Comparison of ENCODE assay signal across 23 cellular contexts in genomic region chr1:223250632-223251015, GRCh38.
A peak's percentile ranks its signal among the peaks of the same experiment; 100 is the strongest.
DNase-seq lines count a peak whose midpoint lies in the region; ATAC-seq and TF ChIP-seq lines count a peak whose summit lies in the region.
"Had no signal": no experiment of that assay in that cellular context is flagged by ENCODE, and none has a peak within 500 bp of the region (broad histone marks: within the 10 kb centered on the region; RNA-seq: fewer than 3 reads in every experiment).

No MANE protein-coding gene starts in this region.

- TF ChIP-seq POLR2A in esophagus squamous epithelium (IDR thresholded peaks at IDR 0.05): no peak
- no peak for TF ChIP-seq POLR2A in tibial nerve (IDR thresholded peaks at IDR 0.05)

- TF ChIP-seq CTCF in PC-9 (conservative IDR thresholded peaks at IDR 0.05) (no peak), esophagus squamous epithelium (IDR thresholded peaks at IDR 0.05) (no peak), psoas muscle (IDR thresholded peaks at IDR 0.05) (no peak), tibial nerve (IDR thresholded peaks at IDR 0.05) (no peak)

- no TSS peak for BruUV-seq in PC-9 (replicated peaks; lab: Mats Ljungman, UMichigan)

- no peaks in the 10 kb centered on the region for H3F3A ChIP-seq in PC-9 (ENCODE audit: insufficient read depth, low read depth)

- H3K9me3 Mint-ChIP-seq in CD4-positive, CD25-positive, alpha-beta regulatory T cell: no peaks in the 10 kb centered on the region
- H3K9me3 Mint-ChIP-seq: CD4-positive, alpha-beta memory T cell had no signal

- intact Hi-C loops in PC-9 (cut with micrococcal nuclease; ENCODE audit: unreplicated experiment): no loop called here
- intact Hi-C loops in esophagus squamous epithelium (cut with DNase I): no loop called here
- intact Hi-C loops in psoas muscle (cut with DNase I): no loop called here

- H4K20me1 ChIP-seq in PC-9 (ENCODE audit: insufficient read depth): no peaks in the 10 kb centered on the region

- no peaks in the 10 kb centered on the region for H3K79me2 ChIP-seq in PC-9 (ENCODE audit: low read depth)

- CTCF ChIA-PET in PC-9 (lab: Charles Lee): no interaction called here

- peak overlapping the region in 2 of 3 donors; percentile 2 to 22 for H3K27ac Mint-ChIP-seq in CD4-positive, CD25-positive, alpha-beta regulatory T cell

- H3K36me3 Mint-ChIP-seq in CD4-positive, CD25-positive, alpha-beta regulatory T cell: no peaks in the 10 kb centered on the region

- no peaks in the 10 kb centered on the region for H3K9me2 ChIP-seq in PC-9 (ENCODE audit: insufficient read depth)

- H3K27me3 Mint-ChIP-seq in CD4-positive, CD25-positive, alpha-beta regulatory T cell: no peaks in the 10 kb centered on the region

- H3K27ac ChIP-seq in CD4-positive, CD25-positive, alpha-beta regulatory T cell (ENCODE audit: insufficient read depth, low read length, poor library complexity, severe bottlenecking): no peak overlapping the region
- H3K27ac ChIP-seq in PC-9: no peak overlapping the region
- H3K27ac ChIP-seq in esophagus squamous epithelium: peak overlapping the region; percentile 46 to 77 (median 62)
- no peak overlapping the region for H3K27ac ChIP-seq in psoas muscle
- no peak overlapping the region for H3K27ac ChIP-seq in tibial nerve
- H3K27ac ChIP-seq: A549 had no signal

- no peaks in the 10 kb centered on the region for H3K36me3 ChIP-seq in CD4-positive, CD25-positive, alpha-beta regulatory T cell (ENCODE audit: control insufficient read depth, insufficient read depth, low read length)
- H3K36me3 ChIP-seq in PC-9 (ENCODE audit: low read depth) (no peaks in the 10 kb centered on the region), esophagus squamous epithelium (no peaks in the 10 kb centered on the region), psoas muscle (ENCODE audit: insufficient read depth in 1 of 2, low read depth in 1 of 2) (no peaks in the 10 kb centered on the region), tibial nerve (no peaks in the 10 kb centered on the region)
- H3K36me3 ChIP-seq: BE2C had no signal

- H3K4me3 ChIP-seq in CD4-positive, CD25-positive, alpha-beta regulatory T cell (ENCODE audit: low read depth, low read length): no peak overlapping the region
- H3K4me3 ChIP-seq in PC-9 (no peak overlapping the region), esophagus squamous epithelium (no peak overlapping the region), psoas muscle (no peak overlapping the region), tibial nerve (no peak overlapping the region)
- H3K4me3 ChIP-seq: A549, GM12878 had no signal

- no peak overlapping the region for H3K4me3 Mint-ChIP-seq in CD4-positive, CD25-positive, alpha-beta regulatory T cell

- ATAC-seq in CD4-positive, CD25-positive, alpha-beta regulatory T cell (ENCODE audit: low read depth in 2 of 2): no peak
- ATAC-seq in psoas muscle (peak in 3 of 4 donors; percentile 10 to 24 (median 24)), HG03175 (IDR thresholded peaks at IDR 0.05; ENCODE audit: unreplicated experiment) (no peak)
- ATAC-seq in activated CD4-positive, CD25-positive, alpha-beta regulatory T cell treated with anti-CD3 and anti-CD28 coated beads, Interleukin-2, amount 50 U/mL, for 24 hours: no peak
- ATAC-seq: A549 had no signal

- H2AFZ ChIP-seq in PC-9: no peak overlapping the region

- TF ChIP-seq EP300 in tibial nerve (IDR thresholded peaks at IDR 0.05): no peak

- H3K27me3 ChIP-seq in CD4-positive, CD25-positive, alpha-beta regulatory T cell (ENCODE audit: control insufficient read depth, insufficient read depth, low read length): no peaks in the 10 kb centered on the region
- H3K27me3 ChIP-seq in PC-9 (ENCODE audit: insufficient read depth, low read depth) (no peaks in the 10 kb centered on the region), esophagus squamous epithelium (no peaks in the 10 kb centered on the region), psoas muscle (ENCODE audit: insufficient read depth in 3 of 3, low read length in 2 of 3) (no peaks in the 10 kb centered on the region), tibial nerve (no peaks in the 10 kb centered on the region)

- DNase-seq in CD4-positive, CD25-positive, alpha-beta regulatory T cell: no peak
- DNase-seq in PC-9 (no peak), esophagus squamous epithelium (lab: John Stamatoyannopoulos, UW) (no peak), psoas muscle (no peak), tibial nerve (ENCODE audit: low spot score in 2 of 2) (no peak)
- DNase-seq: BE2C; CD4-positive, alpha-beta memory T cell; DMS 273 treated with DMSO at 0.1 percent for 48 hours; DMS79 treated with DMSO at 0.1 percent for 48 hours; H7; Kasumi-1; NCI-H1417 treated with DMSO at 0.1 percent for 48 hours; NCI-H187 treated with DMSO at 0.1 percent for 48 hours; NCI-H2107; NCI-H446 treated with DMSO at 0.1 percent for 48 hours; NCI-H526 treated with DMSO at 0.1 percent for 48 hours; OCI-M1; Right ventricle myocardium superior had no signal

- WGBS in esophagus squamous epithelium, 2 donors: 47 to 63% methylated on average over 6 of the region's 6 CpGs
- 89 to 95% (median 90%) methylated on average over 6 of the region's 6 CpGs for WGBS in psoas muscle, 3 donors
- WGBS in tibial nerve, 2 donors: 81 to 85% methylated on average over 6 of the region's 6 CpGs

- peaks cover 9 to 27% (median 20%) of the 10 kb centered on the region in 4 donors for H3K4me1 Mint-ChIP-seq in CD4-positive, CD25-positive, alpha-beta regulatory T cell

- no peaks in the 10 kb centered on the region for H3K9me3 ChIP-seq in CD4-positive, CD25-positive, alpha-beta regulatory T cell (ENCODE audit: control insufficient read depth in 2 of 2, low read length in 2 of 2)
- H3K9me3 ChIP-seq in PC-9 (ENCODE audit: insufficient read depth, low read depth) (no peaks in the 10 kb centered on the region), esophagus squamous epithelium (no peaks in the 10 kb centered on the region), psoas muscle (no peaks in the 10 kb centered on the region), tibial nerve (no peaks in the 10 kb centered on the region)
- H3K9me3 ChIP-seq: A549, BE2C, Caco-2 had no signal

- H3K4me2 ChIP-seq in PC-9: 0 out of 2 replicates have a peak overlapping the region, but pooled peaks have one; percentile 6
- H3K4me2 ChIP-seq: A549 had no signal

- H3K4me1 ChIP-seq in CD4-positive, CD25-positive, alpha-beta regulatory T cell (ENCODE audit: control insufficient read depth, insufficient read depth, low read length, poor library complexity, severe bottlenecking): peaks cover 18% of the 10 kb centered on the region
- peaks cover 13% of the 10 kb centered on the region for H3K4me1 ChIP-seq in PC-9 (replicated peaks; ENCODE audit: insufficient read depth)
- H3K4me1 ChIP-seq in esophagus squamous epithelium: peaks cover 7 to 42% (median 19%) of the 10 kb centered on the region in 3 donors
- H3K4me1 ChIP-seq in psoas muscle: no peaks in the 10 kb centered on the region
- no peaks in the 10 kb centered on the region for H3K4me1 ChIP-seq in tibial nerve
- H3K4me1 ChIP-seq: BE2C, Caco-2 had no signal

- POLR2A ChIA-PET in PC-9 (lab: Charles Lee; ENCODE audit: unreplicated experiment): no interaction called here

Comparison
In these comparisons a context has a peak if more than half of its experiments do, and no peak if none do; other contexts are left out.
1. ATAC-seq: peak in psoas muscle (3 of 4); none in CD4-positive, CD25-positive, alpha-beta regulatory T cell (0 of 2), activated CD4-positive, CD25-positive, alpha-beta regulatory T cell treated with anti-CD3 and anti-CD28 coated beads, Interleukin-2, amount 50 U/mL, for 24 hours (0 of 2) and HG03175 (single experiment).
2. H3K27ac ChIP-seq: peak in esophagus squamous epithelium (4 of 4); none in CD4-positive, CD25-positive, alpha-beta regulatory T cell (single experiment), PC-9 (single experiment), psoas muscle (single experiment) and tibial nerve (0 of 4).